ENCODE assay signal across 1 cellular context in genomic region chr1:46448109-46448911, GRCh38.
TF ChIP-seq lines count a peak whose summit lies in the region.

No MANE protein-coding gene starts in this region.

TF ChIP-seq in WTC11, 78 proteins besides CTCF, POLR2A, EP300 and RAD21 (continued from another document):
- TF ChIP-seq E2F1 (CRISPR knock-in tag; IDR thresholded peaks at IDR 0.05): no peak
- TF ChIP-seq AR (CRISPR knock-in tag; IDR thresholded peaks at IDR 0.05): no peak
- no peak for TF ChIP-seq PRRX2 (CRISPR knock-in tag; IDR thresholded peaks at IDR 0.05)
- TF ChIP-seq ZBTB21 (CRISPR knock-in tag; IDR thresholded peaks at IDR 0.05; ENCODE audit: borderline replicate concordance): no peak
- TF ChIP-seq SOX15 (CRISPR knock-in tag; IDR thresholded peaks at IDR 0.05): no peak
- no peak for TF ChIP-seq FOXJ3 (CRISPR knock-in tag; IDR thresholded peaks at IDR 0.05; ENCODE audit: borderline replicate concordance)
- TF ChIP-seq ZNF423 (CRISPR knock-in tag; IDR thresholded peaks at IDR 0.05): peak; percentile 73
- TF ChIP-seq FOXP1 (CRISPR knock-in tag; IDR thresholded peaks at IDR 0.05; ENCODE audit: borderline replicate concordance): peak; percentile 53; the same call in 1 of the 2 replicates
- no peak for TF ChIP-seq ZNF425 (CRISPR knock-in tag; conservative IDR thresholded peaks at IDR 0.05)
- TF ChIP-seq NFE2L1 (CRISPR knock-in tag; IDR thresholded peaks at IDR 0.05): no peak
- peak; percentile 43; the same call in 1 of the 2 replicates for TF ChIP-seq FOXP4 (CRISPR knock-in tag; IDR thresholded peaks at IDR 0.05)
- TF ChIP-seq PREB (CRISPR knock-in tag; IDR thresholded peaks at IDR 0.05; ENCODE audit: borderline replicate concordance): no peak
- no peak for TF ChIP-seq CDX4 (CRISPR knock-in tag; IDR thresholded peaks at IDR 0.05; ENCODE audit: borderline replicate concordance)
- no peak for TF ChIP-seq ESRRA (CRISPR knock-in tag; IDR thresholded peaks at IDR 0.05; ENCODE audit: borderline replicate concordance)
- TF ChIP-seq TEAD4 (CRISPR knock-in tag; IDR thresholded peaks at IDR 0.05): no peak
- no peak for TF ChIP-seq TP53 (CRISPR knock-in tag; IDR thresholded peaks at IDR 0.05)
- TF ChIP-seq ATF6 (CRISPR knock-in tag; IDR thresholded peaks at IDR 0.05): no peak
- no peak for TF ChIP-seq ZBTB43 (CRISPR knock-in tag; IDR thresholded peaks at IDR 0.05)
- TF ChIP-seq ERG (CRISPR knock-in tag; IDR thresholded peaks at IDR 0.05): no peak
- no peak for TF ChIP-seq OVOL2 (CRISPR knock-in tag; IDR thresholded peaks at IDR 0.05; ENCODE audit: borderline replicate concordance)
- no peak for TF ChIP-seq IRF2 (CRISPR knock-in tag; IDR thresholded peaks at IDR 0.05; ENCODE audit: borderline replicate concordance, low read depth)
- no peak for TF ChIP-seq STAT6 (CRISPR knock-in tag; conservative IDR thresholded peaks at IDR 0.05; ENCODE audit: low read depth)
- TF ChIP-seq ZNF317 (CRISPR knock-in tag; IDR thresholded peaks at IDR 0.05; ENCODE audit: borderline replicate concordance, low read depth): no peak
- TF ChIP-seq FOXK1 (CRISPR knock-in tag; IDR thresholded peaks at IDR 0.05): peak; percentile 52
- TF ChIP-seq SP1 (CRISPR knock-in tag; conservative IDR thresholded peaks at IDR 0.05): 0 out of 2 replicates have a peak, but pooled peaks have one; percentile 26
- TF ChIP-seq ZNF532 (CRISPR knock-in tag; IDR thresholded peaks at IDR 0.05; ENCODE audit: borderline replicate concordance): no peak
